Comparison of ENCODE assay signal across 16 cellular contexts in the genomic region with DNA sequence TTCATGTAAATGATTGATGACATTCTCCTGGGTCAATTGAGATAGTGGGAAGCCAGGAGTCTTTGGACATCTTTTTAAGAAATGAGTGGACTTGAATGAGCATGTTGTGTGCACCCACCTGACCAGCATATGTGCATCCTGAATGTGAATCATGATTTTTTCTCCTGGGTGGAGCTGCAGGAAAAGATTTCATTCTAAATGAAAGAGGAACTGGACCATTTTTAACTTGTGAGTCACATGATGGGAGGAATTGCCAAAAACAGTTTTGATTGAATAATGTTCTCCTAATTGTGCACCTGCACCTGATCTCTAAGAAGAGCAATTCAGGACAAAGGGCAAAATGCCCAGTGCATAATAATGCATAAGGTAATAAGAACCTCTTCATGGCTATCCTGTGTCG. TPM values are rescaled to one million over a fixed set of nuclear protein-coding genes. Genes with fewer than 3 reads are reported as not detected.
DNase-seq lines count a peak whose midpoint lies in the region; ATAC-seq, FAIRE-seq and TF ChIP-seq lines count a peak whose summit lies in the region.
"Had no signal": no experiment of that assay in that cellular context is flagged by ENCODE, and none has a peak within 500 bp of the region (broad histone marks: within the 10 kb centered on the region; RNA-seq: fewer than 3 reads in every experiment).

No MANE protein-coding gene starts in this region.

- TF ChIP-seq CTCF in gastrocnemius medialis (IDR thresholded peaks at IDR 0.05 in 4 of 5, conservative IDR thresholded peaks at IDR 0.05 in 1 of 5) = no peak

- no peak overlapping the region for H3K27ac Mint-ChIP-seq in activated CD4-positive, alpha-beta memory T cell treated with anti-CD3 and anti-CD28 coated beads for 36 hours
- H3K27ac Mint-ChIP-seq: activated naive CD4-positive, alpha-beta T cell treated with anti-CD3 and anti-CD28 coated beads, Interleukin-2, amount 50 U/mL, for 72 hours; H9 had no signal

- no peaks in the 10 kb centered on the region for H3K27me3 ChIP-seq in gastrocnemius medialis
- H3K27me3 ChIP-seq: esophagus muscularis mucosa had no signal

- H3K4me3 ChIP-seq in gastrocnemius medialis = no peak overlapping the region
- H3K4me3 ChIP-seq: esophagus muscularis mucosa, SK-N-MC had no signal

- no peak for ATAC-seq in gastrocnemius medialis
- ATAC-seq: activated naive CD4-positive, alpha-beta T cell treated with anti-CD3 and anti-CD28 coated beads, Interleukin-2, amount 50 U/mL, for 72 hours had no signal

- H3K4me3 Mint-ChIP-seq in activated CD4-positive, alpha-beta memory T cell treated with anti-CD3 and anti-CD28 coated beads for 36 hours = no peak overlapping the region
- H3K4me3 Mint-ChIP-seq: H9, neural crest cell had no signal

- no peaks in the 10 kb centered on the region for H3K36me3 ChIP-seq in gastrocnemius medialis
- H3K36me3 ChIP-seq: esophagus muscularis mucosa had no signal

- H3K9me3 Mint-ChIP-seq in activated CD4-positive, alpha-beta memory T cell treated with anti-CD3 and anti-CD28 coated beads for 36 hours = no peaks in the 10 kb centered on the region
- H3K9me3 Mint-ChIP-seq: activated naive CD4-positive, alpha-beta T cell treated with anti-CD3 and anti-CD28 coated beads, Interleukin-2, amount 50 U/mL, for 72 hours had no signal

- H3K4me1 ChIP-seq in gastrocnemius medialis = peaks cover 11 to 13% of the 10 kb centered on the region in 2 donors
- H3K4me1 ChIP-seq: Caco-2 had no signal

- H3K4me1 Mint-ChIP-seq in activated CD4-positive, alpha-beta memory T cell treated with anti-CD3 and anti-CD28 coated beads for 36 hours (ENCODE audit: low read depth) = peaks cover 3% of the 10 kb centered on the region
- H3K4me1 Mint-ChIP-seq: H9, neural crest cell had no signal

- no peaks in the 10 kb centered on the region for H3K36me3 Mint-ChIP-seq in activated CD4-positive, alpha-beta memory T cell treated with anti-CD3 and anti-CD28 coated beads for 36 hours
- H3K36me3 Mint-ChIP-seq: activated naive CD4-positive, alpha-beta T cell treated with anti-CD3 and anti-CD28 coated beads, Interleukin-2, amount 50 U/mL, for 72 hours had no signal

- no peak for DNase-seq in H54 (ENCODE audit: insufficient read length, low spot score)
- peak; percentile 77 for DNase-seq in NCI-H2196 (lab: John Stamatoyannopoulos, UW; ENCODE audit: unreplicated experiment)
- peak; percentile 35 for DNase-seq in dedifferentiated amniotic fluid mesenchymal stem cell (ENCODE audit: extremely low spot score)
- DNase-seq in gastrocnemius medialis = no peak
- DNase-seq in activated CD4-positive, alpha-beta memory T cell treated with anti-CD3 and anti-CD28 coated beads for 36 hours = no peak
- no peak for DNase-seq in activated CD4-positive, CD25-positive, alpha-beta regulatory T cell treated with anti-CD3 and anti-CD28 coated beads, Interleukin-2, amount 50 U/mL, for 72 hours
- DNase-seq in SKM-1 (lab: John Stamatoyannopoulos, UW; ENCODE audit: unreplicated experiment) = no peak
- DNase-seq: Caco-2; H9; NCI-H2171; stimulated activated naive CD4-positive, alpha-beta T cell had no signal

- intact Hi-C loops in gastrocnemius medialis (cut with DNase I; ENCODE audit: low total_unique reads) = no loop called here
- intact Hi-C loops in activated CD4-positive, alpha-beta memory T cell treated with anti-CD3 and anti-CD28 coated beads for 36 hours (cut with micrococcal nuclease) = no loop called here

- POLR2A ChIA-PET in activated CD4-positive, alpha-beta memory T cell treated with anti-CD3 and anti-CD28 coated beads for 36 hours (lab: Charles Lee) = no interaction called here

- no peaks in the 10 kb centered on the region for H3K27me3 Mint-ChIP-seq in activated CD4-positive, alpha-beta memory T cell treated with anti-CD3 and anti-CD28 coated beads for 36 hours

- CTCF ChIA-PET in activated CD4-positive, alpha-beta memory T cell treated with anti-CD3 and anti-CD28 coated beads for 36 hours (lab: Charles Lee) = interaction anchor here (1.5 kb wide), 1 partner anchor 395 kb away, joined by 5 read pairs; no protein-coding TSS in a partner anchor

- no peaks in the 10 kb centered on the region for H3K9me3 ChIP-seq in gastrocnemius medialis
- H3K9me3 ChIP-seq: Caco-2, esophagus muscularis mucosa had no signal

- FAIRE-seq in H54 (lab: Jason Lieb, UNC) = peak; percentile 72

- in situ Hi-C loops in gastrocnemius medialis (cut with MboI; ENCODE audit: low sequenced_read_pairs in 4 of 4) = no loop called here

- H3K27ac ChIP-seq in gastrocnemius medialis = peak overlapping the region; percentile 28 to 58 (median 42)
- H3K27ac ChIP-seq: SK-N-MC, VCaP had no signal

- TF ChIP-seq POLR2A in H54 (IDR thresholded peaks at IDR 0.05; ENCODE audit: low read depth, low read length) = no peak
- no peak for TF ChIP-seq POLR2A in gastrocnemius medialis (IDR thresholded peaks at IDR 0.05)

RNA-seq across cellular contexts. Expression of a gene that starts 32.3 kb away (rescaled TPM):
- 100 to 1,000 TPM; 353 to 709 (median 642) TPM for total RNA-seq in gastrocnemius medialis
- 10 to 100 TPM; 61.1 to 66.8 TPM for total RNA-seq in activated CD4-positive, alpha-beta memory T cell treated with anti-CD3 and anti-CD28 coated beads for 36 hours

Comparison
In these comparisons a context has a peak if more than half of its experiments do, and no peak if none do; other contexts are left out.
1. DNase-seq: peak in NCI-H2196 (single experiment) and dedifferentiated amniotic fluid mesenchymal stem cell (single experiment); none in H54 (single experiment), gastrocnemius medialis (0 of 2), activated CD4-positive, alpha-beta memory T cell treated with anti-CD3 and anti-CD28 coated beads for 36 hours (single experiment), activated CD4-positive, CD25-positive, alpha-beta regulatory T cell treated with anti-CD3 and anti-CD28 coated beads, Interleukin-2, amount 50 U/mL, for 72 hours (single experiment) and SKM-1 (single experiment).
2. RNA of a gene that starts 32.3 kb away (total RNA-seq): 353 to 709 TPM in gastrocnemius medialis; 61.1 to 66.8 TPM in activated CD4-positive, alpha-beta memory T cell treated with anti-CD3 and anti-CD28 coated beads for 36 hours; every median in the first group is over 4 times any median in the second.